Comparison of ENCODE assay signal across 8 cellular contexts in genomic region chr1:27864264-27864895, GRCh38. TPM values are rescaled to one million over a fixed set of nuclear protein-coding genes. Genes with fewer than 3 reads are reported as not detected.
DNase-seq lines count a peak whose midpoint lies in the region; TF ChIP-seq lines count a peak whose summit lies in the region.

No MANE protein-coding gene starts in this region.

- in situ Hi-C loops in GM13977 (cut with MboI; ENCODE audit: low pct_unique_long_range_greater_than_20kb, low sequenced_read_pairs, unreplicated experiment): loop anchor here (10.0 kb wide), 1 partner anchor 100 kb away; no protein-coding TSS in a partner anchor

- H3K4me1 Mint-ChIP-seq in T-helper 1 cell treated with Interleukin-12 subunit alpha and Interleukin-12 subunit beta and Interleukin-4 antibody, amounts not matched to agents 30 μg/mL and 1 μg/mL, for 36 hours (ENCODE audit: low read depth): peaks cover 44% of the 10 kb centered on the region

- peak overlapping the region; percentile 97 for H3K27ac Mint-ChIP-seq in T-helper 1 cell treated with Interleukin-12 subunit alpha and Interleukin-12 subunit beta and Interleukin-4 antibody, amounts not matched to agents 30 μg/mL and 1 μg/mL, for 36 hours

- no peak overlapping the region for H3K4me3 Mint-ChIP-seq in T-helper 1 cell treated with Interleukin-12 subunit alpha and Interleukin-12 subunit beta and Interleukin-4 antibody, amounts not matched to agents 30 μg/mL and 1 μg/mL, for 36 hours

- H3K27ac ChIP-seq in epithelial cell of prostate: peak overlapping the region; percentile 35

- H3K9me3 Mint-ChIP-seq in T-helper 1 cell treated with Interleukin-12 subunit alpha and Interleukin-12 subunit beta and Interleukin-4 antibody, amounts not matched to agents 30 μg/mL and 1 μg/mL, for 36 hours: no peaks in the 10 kb centered on the region

- TF ChIP-seq CTCF in GM13977 (IDR thresholded peaks at IDR 0.05; ENCODE audit: extremely low read depth, insufficient read depth, missing control alignments): no peak

- no peaks in the 10 kb centered on the region for H3K36me3 Mint-ChIP-seq in T-helper 1 cell treated with Interleukin-12 subunit alpha and Interleukin-12 subunit beta and Interleukin-4 antibody, amounts not matched to agents 30 μg/mL and 1 μg/mL, for 36 hours (ENCODE audit: low read depth)

- peak; percentile 58 for DNase-seq in GM13977 (ENCODE audit: low spot score)
- no peak for DNase-seq in epithelial cell of prostate (ENCODE audit: low read depth, low spot score)
- DNase-seq in stimulated activated CD4-positive, alpha-beta T cell treated with anti-CD3 and anti-CD28 coated beads, Interleukin-12 subunit alpha, Interleukin-12 subunit beta, amount 100 ng/mL, for 4 hours: peak; percentile 37
- no peak for DNase-seq in EL
- no peak for DNase-seq in SK-N-DZ (ENCODE audit: low spot score)
- DNase-seq in NCI-H524 (lab: John Stamatoyannopoulos, UW): no peak
- DNase-seq in NCI-H2196 (lab: John Stamatoyannopoulos, UW; ENCODE audit: unreplicated experiment): no peak

- no peaks in the 10 kb centered on the region for H3K27me3 Mint-ChIP-seq in T-helper 1 cell treated with Interleukin-12 subunit alpha and Interleukin-12 subunit beta and Interleukin-4 antibody, amounts not matched to agents 30 μg/mL and 1 μg/mL, for 36 hours (ENCODE audit: low read depth)

RNA-seq across cellular contexts. Expression of gene THEMIS2, which starts 8.0 kb away (rescaled TPM):
- 4.6 and 5.9 TPM in 2 replicates for polyA plus RNA-seq in SK-N-DZ (2014; cell fraction: cytosol; rRNA removed)
- 5.0 and 10.2 TPM in 2 replicates for polyA plus RNA-seq in SK-N-DZ (2014; cell fraction: nucleus; rRNA removed)

RNA-seq across cellular contexts. Expression of gene PPP1R8, which starts 33.8 kb away (rescaled TPM):
- 70.2 and 74.1 TPM in 2 replicates for polyA plus RNA-seq in SK-N-DZ (2014; cell fraction: cytosol; rRNA removed)
- 40.1 and 48.2 TPM in 2 replicates for polyA plus RNA-seq in SK-N-DZ (2014; cell fraction: nucleus; rRNA removed)

RNA-seq across cellular contexts. Expression of gene RPA2, which starts 50.0 kb away (rescaled TPM):
- polyA plus RNA-seq in SK-N-DZ (2014; cell fraction: cytosol; rRNA removed): 175 and 200 TPM in 2 replicates
- polyA plus RNA-seq in SK-N-DZ (2014; cell fraction: nucleus; rRNA removed): 79.3 and 83.1 TPM in 2 replicates

Comparison
In these comparisons a context has a peak if more than half of its experiments do, and no peak if none do; other contexts are left out.
1. DNase-seq: peak in GM13977 (single experiment) and stimulated activated CD4-positive, alpha-beta T cell treated with anti-CD3 and anti-CD28 coated beads, Interleukin-12 subunit alpha, Interleukin-12 subunit beta, amount 100 ng/mL, for 4 hours (single experiment); none in epithelial cell of prostate (single experiment), EL (single experiment), SK-N-DZ (single experiment), NCI-H524 (0 of 2) and NCI-H2196 (single experiment).